Comparison of ENCODE assay signal across 14 cellular contexts in the genomic region with DNA sequence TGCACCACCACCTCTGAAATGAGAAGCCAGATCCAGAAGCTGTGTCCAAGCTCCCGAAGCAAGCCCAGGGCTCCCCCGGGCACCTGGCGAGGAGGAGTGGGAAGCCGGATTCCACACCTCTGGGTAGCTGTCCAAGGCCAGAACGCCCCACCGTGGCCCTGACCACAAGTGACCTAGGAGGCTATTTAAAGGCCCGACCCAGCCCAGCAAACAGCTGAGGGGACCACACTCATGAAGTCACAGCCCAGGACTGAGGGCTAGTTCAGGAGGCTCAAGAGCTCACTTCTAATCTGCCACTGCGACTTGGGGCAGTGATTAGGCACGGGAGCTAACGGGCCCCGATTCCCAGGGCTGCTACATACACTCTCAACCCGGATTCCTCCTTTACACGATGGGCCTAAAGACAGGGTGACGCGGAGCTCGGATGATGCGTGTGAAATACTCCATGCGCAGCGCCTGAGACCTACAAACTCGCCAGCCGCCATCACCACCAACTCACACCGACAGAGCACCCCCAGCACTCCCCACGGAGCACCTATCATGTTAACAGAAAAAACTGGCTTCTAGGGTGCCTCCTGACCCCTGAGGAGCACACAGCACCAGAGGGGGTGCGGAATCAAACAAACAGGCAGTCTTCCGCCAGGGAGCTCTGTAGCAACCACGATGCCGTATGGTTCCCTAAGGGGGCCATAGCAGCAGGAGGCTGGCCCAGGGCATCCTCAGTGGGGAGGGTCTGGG.
DNase-seq lines count a peak whose midpoint lies in the region; ATAC-seq and TF ChIP-seq lines count a peak whose summit lies in the region.
"Had no signal": no experiment of that assay in that cellular context is flagged by ENCODE, and none has a peak within 500 bp of the region (broad histone marks: within the 10 kb centered on the region; RNA-seq: fewer than 3 reads in every experiment).

No MANE protein-coding gene starts in this region.

- no peaks in the 10 kb centered on the region for H3K9me3 Mint-ChIP-seq in CD8-positive, alpha-beta T cell
- no peaks in the 10 kb centered on the region for H3K9me3 Mint-ChIP-seq in activated naive CD8-positive, alpha-beta T cell treated with anti-CD3 and anti-CD28 coated beads, Interleukin-2, amount 10 ng/mL, durations not matched to agents 7 days and 5 days
- no peaks in the 10 kb centered on the region for H3K9me3 Mint-ChIP-seq in natural killer cell
- H3K9me3 Mint-ChIP-seq: dendritic cell treated with granulocyte-macrophage colony-stimulating factor and Interleukin-4, amounts not matched to agents 40 ng/mL and 50 ng/mL, for 4 days had no signal

- CTCF ChIA-PET in CD8-positive, alpha-beta T cell (lab: Charles Lee): interaction anchor here (0.8 to 13.8 kb wide), 6 partner anchors 11 to 86 kb away, joined by 3 to 161 read pairs (median 8); partner anchors contain the start of gene CCDC88C

- no peak for ATAC-seq in CD8-positive, alpha-beta T cell
- ATAC-seq in activated naive CD8-positive, alpha-beta T cell treated with anti-CD3 and anti-CD28 coated beads, Interleukin-2, amount 10 ng/mL, durations not matched to agents 7 days and 5 days (ENCODE audit: low read depth): no peak
- ATAC-seq in natural killer cell (no peak), GM18868 (IDR thresholded peaks at IDR 0.05; ENCODE audit: unreplicated experiment) (no peak), GM19324 (IDR thresholded peaks at IDR 0.05; ENCODE audit: low FRiP score, unreplicated experiment) (no peak)
- ATAC-seq: left ventricle myocardium superior had no signal

- H3K4me1 Mint-ChIP-seq in CD8-positive, alpha-beta T cell (ENCODE audit: low read depth): peaks cover 98% of the 10 kb centered on the region
- H3K4me1 Mint-ChIP-seq in activated naive CD8-positive, alpha-beta T cell treated with anti-CD3 and anti-CD28 coated beads, Interleukin-2, amount 10 ng/mL, durations not matched to agents 7 days and 5 days: peaks cover 88% of the 10 kb centered on the region
- H3K4me1 Mint-ChIP-seq in natural killer cell: peaks cover 86 to 93% of the 10 kb centered on the region in 2 donors

- no peaks in the 10 kb centered on the region for H3K9me3 ChIP-seq in CD8-positive, alpha-beta T cell (ENCODE audit: low read length)
- H3K9me3 ChIP-seq in KOPT-K1 (ENCODE audit: insufficient read depth, low read length, poor library complexity, severe bottlenecking): no peaks in the 10 kb centered on the region
- H3K9me3 ChIP-seq: prostate gland had no signal

- H3K36me3 ChIP-seq in CD8-positive, alpha-beta T cell (ENCODE audit: insufficient read depth, low read length): peaks cover 32% of the 10 kb centered on the region
- peaks cover 93% of the 10 kb centered on the region for H3K36me3 ChIP-seq in KOPT-K1 (ENCODE audit: insufficient read depth, low read length)
- H3K36me3 ChIP-seq: prostate gland had no signal

- H3K4me1 ChIP-seq in CD8-positive, alpha-beta T cell (ENCODE audit: insufficient read depth, low read length): peaks cover 100% of the 10 kb centered on the region
- H3K4me1 ChIP-seq: prostate gland had no signal

- H3K4me3 Mint-ChIP-seq in CD8-positive, alpha-beta T cell: no peak overlapping the region
- H3K4me3 Mint-ChIP-seq in activated naive CD8-positive, alpha-beta T cell treated with anti-CD3 and anti-CD28 coated beads, Interleukin-2, amount 10 ng/mL, durations not matched to agents 7 days and 5 days: no peak overlapping the region
- no peak overlapping the region for H3K4me3 Mint-ChIP-seq in natural killer cell
- H3K4me3 Mint-ChIP-seq: dendritic cell treated with granulocyte-macrophage colony-stimulating factor and Interleukin-4, amounts not matched to agents 40 ng/mL and 50 ng/mL, for 4 days had no signal

- intact Hi-C loops in CD8-positive, alpha-beta T cell (cut with DNase I, micrococcal nuclease): loop anchor here (10.0 kb wide), 2 partner anchors 546 to 796 kb away; partner anchors contain the start of genes CPSF2 (in 1 of the 2) and NDUFB1 (in 1 of the 2)
- intact Hi-C loops in natural killer cell (cut with micrococcal nuclease): no loop called here

- TF ChIP-seq CTCF in CD8-positive, alpha-beta T cell (IDR thresholded peaks at IDR 0.05): no peak
- TF ChIP-seq CTCF in natural killer cell (IDR thresholded peaks at IDR 0.05): no peak

- no peak overlapping the region for H3K4me3 ChIP-seq in CD8-positive, alpha-beta T cell (ENCODE audit: low read depth, low read length)
- H3K4me3 ChIP-seq: prostate gland had no signal

- peaks cover 91% of the 10 kb centered on the region for H3K36me3 Mint-ChIP-seq in CD8-positive, alpha-beta T cell
- peaks cover 44% of the 10 kb centered on the region for H3K36me3 Mint-ChIP-seq in activated naive CD8-positive, alpha-beta T cell treated with anti-CD3 and anti-CD28 coated beads, Interleukin-2, amount 10 ng/mL, durations not matched to agents 7 days and 5 days
- no peaks in the 10 kb centered on the region for H3K36me3 Mint-ChIP-seq in natural killer cell

- DNase-seq in CD8-positive, alpha-beta T cell: no peak
- DNase-seq in activated naive CD8-positive, alpha-beta T cell treated with anti-CD3 and anti-CD28 coated beads, Interleukin-2, amount 10 ng/mL, durations not matched to agents 7 days and 5 days: no peak
- no peak for DNase-seq in natural killer cell
- no peak for DNase-seq in NCI-H2029 treated with DMSO at 0.1 percent for 48 hours (lab: John Stamatoyannopoulos, UW)
- DNase-seq: activated effector memory CD4-positive, alpha-beta T cell treated with Interleukin-2 at 50 U/mL for 16 hours; left ventricle myocardium superior; NCI-H187; NCI-H446 treated with DMSO at 0.1 percent for 48 hours; trophoblast cell had no signal

- POLR2A ChIA-PET in CD8-positive, alpha-beta T cell (lab: Charles Lee): interaction anchor here (0.9 to 2.2 kb wide), 4 partner anchors 11 to 74 kb away, joined by 3 to 7 read pairs (median 4); no protein-coding TSS in a partner anchor
- POLR2A ChIA-PET in activated naive CD8-positive, alpha-beta T cell treated with anti-CD3 and anti-CD28 coated beads, Interleukin-2, amount 10 ng/mL, durations not matched to agents 7 days and 5 days (lab: Charles Lee): interaction anchor here (0.6 to 1.3 kb wide), 3 partner anchors 10 to 82 kb away, joined by 3 read pairs; no protein-coding TSS in a partner anchor

- H3K27me3 ChIP-seq in CD8-positive, alpha-beta T cell (ENCODE audit: insufficient read depth, low read length): no peaks in the 10 kb centered on the region

- H3K27me3 Mint-ChIP-seq in CD8-positive, alpha-beta T cell (ENCODE audit: low read depth): no peaks in the 10 kb centered on the region
- no peaks in the 10 kb centered on the region for H3K27me3 Mint-ChIP-seq in activated naive CD8-positive, alpha-beta T cell treated with anti-CD3 and anti-CD28 coated beads, Interleukin-2, amount 10 ng/mL, durations not matched to agents 7 days and 5 days
- no peaks in the 10 kb centered on the region for H3K27me3 Mint-ChIP-seq in natural killer cell (ENCODE audit: low read depth in 2 of 2)

- H3K27ac ChIP-seq in CD8-positive, alpha-beta T cell (ENCODE audit: low read depth, low read length): no peak overlapping the region
- H3K27ac ChIP-seq in KOPT-K1 (ENCODE audit: low read depth, low read length, poor library complexity, severe bottlenecking): peak overlapping the region; percentile 62
- H3K27ac ChIP-seq: prostate gland had no signal

- H3K27ac Mint-ChIP-seq in CD8-positive, alpha-beta T cell: peak overlapping the region; percentile 99
- peak overlapping the region; percentile 22 for H3K27ac Mint-ChIP-seq in activated naive CD8-positive, alpha-beta T cell treated with anti-CD3 and anti-CD28 coated beads, Interleukin-2, amount 10 ng/mL, durations not matched to agents 7 days and 5 days
- peak overlapping the region; percentile 100 for H3K27ac Mint-ChIP-seq in natural killer cell
- H3K27ac Mint-ChIP-seq: dendritic cell treated with granulocyte-macrophage colony-stimulating factor and Interleukin-4, amounts not matched to agents 40 ng/mL and 50 ng/mL, for 4 days had no signal

Comparison
In these comparisons a context has a peak if more than half of its experiments do, and no peak if none do; other contexts are left out.
1. H3K27ac Mint-ChIP-seq: peak in every context shown above with its lines; median percentile 100 in natural killer cell; 99 in CD8-positive, alpha-beta T cell; 22 in activated naive CD8-positive, alpha-beta T cell treated with anti-CD3 and anti-CD28 coated beads, Interleukin-2, amount 10 ng/mL, durations not matched to agents 7 days and 5 days.